ENCODE assay signal across 25 cellular contexts in the genomic region with DNA sequence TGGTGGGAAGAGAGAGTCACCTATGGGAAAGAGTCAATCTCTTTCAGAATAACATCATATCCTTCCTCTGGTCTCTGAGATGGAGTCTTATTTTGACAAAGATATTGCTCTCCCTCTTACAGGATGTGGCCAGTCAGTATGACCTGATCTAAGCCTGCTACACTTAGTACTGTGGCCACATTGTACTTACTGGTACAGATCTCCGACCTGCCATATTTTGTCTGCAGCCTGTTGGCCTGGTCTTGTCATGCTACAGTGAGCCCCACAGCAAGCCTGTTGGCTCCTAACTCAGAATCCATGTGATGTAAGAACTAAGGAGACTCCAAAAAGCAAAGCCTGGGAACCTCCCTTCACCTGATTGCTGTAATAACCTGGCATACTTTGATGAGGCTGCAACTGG.
"Had no signal": no experiment of that assay in that cellular context is flagged by ENCODE, and none has a peak within 500 bp of the region (broad histone marks: within the 10 kb centered on the region; RNA-seq: fewer than 3 reads in every experiment).

No MANE protein-coding gene starts in this region.

- DNase-seq: activated CD4-positive, alpha-beta T cell treated with anti-CD3 and anti-CD28 coated beads for 4 hours; activated CD4-positive, alpha-beta T cell treated with anti-CD3 and anti-CD28 coated beads, Interleukin-2, amount 50 U/mL, for 4 hours; activated effector memory CD4-positive, alpha-beta T cell treated with anti-CD3 and anti-CD28 coated beads, Interleukin-2, amount 50 U/mL, for 16 hours; activated naive CD4-positive, alpha-beta T cell treated with anti-CD3 and anti-CD28 coated beads for 36 hours; activated T-cell treated with anti-CD3 and anti-CD28 coated beads for 4 hours; activated T-cell treated with anti-CD3 and anti-CD28 coated beads, Interleukin-2, amount 50 U/mL, for 72 hours; dermis blood vessel endothelial cell; effector CD4-positive, alpha-beta T cell; esophagus squamous epithelium; foreskin melanocyte; heart right ventricle; kidney glomerular epithelial cell; mesendoderm; nephron progenitor cell; right lobe of liver; stimulated activated CD4-positive, alpha-beta T cell treated with anti-CD3 and anti-CD28 coated beads, Interleukin-12 subunit alpha, Interleukin-12 subunit beta, amount 100 ng/mL, for 4 hours; stimulated activated CD4-positive, alpha-beta T cell treated with anti-CD3 and anti-CD28 coated beads, Interleukin-4, amount 100 ng/mL, for 1 hour had no signal

- H3K4me3 Mint-ChIP-seq: activated naive CD4-positive, alpha-beta T cell treated with anti-CD3 and anti-CD28 coated beads for 36 hours; activated T-cell treated with anti-CD3 and anti-CD28 coated beads, Interleukin-2, amount 50 U/mL, for 72 hours; nephron progenitor cell had no signal

- H3K27ac ChIP-seq: epithelial cell of prostate, esophagus squamous epithelium, heart right ventricle, neutrophil, right lobe of liver, suprapubic skin, tibial nerve, VCaP had no signal

- H3K36me3 ChIP-seq: esophagus squamous epithelium, heart right ventricle, neutrophil, right lobe of liver, suprapubic skin, tibial nerve had no signal

- H3K4me1 ChIP-seq: esophagus squamous epithelium, right lobe of liver, suprapubic skin had no signal

- H3K27ac Mint-ChIP-seq: activated naive CD4-positive, alpha-beta T cell treated with anti-CD3 and anti-CD28 coated beads for 36 hours; activated T-cell treated with anti-CD3 and anti-CD28 coated beads, Interleukin-2, amount 50 U/mL, for 72 hours; nephron progenitor cell; progenitor cell of endocrine pancreas had no signal

- ATAC-seq: heart right ventricle, left lobe of liver had no signal

- H3K9me3 ChIP-seq: esophagus squamous epithelium, heart right ventricle, neutrophil, right lobe of liver, suprapubic skin, tibial nerve had no signal

- H3K27me3 ChIP-seq: esophagus squamous epithelium, heart right ventricle, neutrophil, right lobe of liver, suprapubic skin, tibial nerve had no signal

- H3K4me3 ChIP-seq: esophagus squamous epithelium, heart right ventricle, lung, right lobe of liver, suprapubic skin, tibial nerve had no signal

- H3K4me1 Mint-ChIP-seq: nephron progenitor cell had no signal
